17 cellular contexts compared by ENCODE assay signal in genomic region chr15:36117394-36117793, GRCh38.
"Had no signal": no experiment of that assay in that cellular context is flagged by ENCODE, and none has a peak within 500 bp of the region (broad histone marks: within the 10 kb centered on the region; RNA-seq: fewer than 3 reads in every experiment).

No MANE protein-coding gene starts in this region.

- DNase-seq: activated CD4-positive, alpha-beta T cell treated with anti-CD3 and anti-CD28 coated beads for 36 hours; activated CD4-positive, alpha-beta T cell treated with anti-CD3 and anti-CD28 coated beads, Interleukin-2, amount 50 U/mL, for 48 hours; activated gamma-delta T cell; head of caudate nucleus; kidney glomerular epithelial cell; left ventricle myocardium superior; naive B cell; retina; stimulated activated CD4-positive, alpha-beta T cell treated with anti-CD3 and anti-CD28 coated beads, Interleukin-12 subunit alpha, Interleukin-12 subunit beta, amount 100 ng/mL, for 4 hours; stimulated activated CD4-positive, alpha-beta T cell treated with anti-CD3 and anti-CD28 coated beads, Interleukin-1b, Interleukin-23, amount 100 ng/mL, for 48 hours; stimulated activated CD8-positive, alpha-beta memory T cell treated with anti-CD3 and anti-CD28 coated beads, Interleukin-4, amount 100 ng/mL, for 48 hours; stimulated activated naive CD4-positive, alpha-beta T cell treated with Interleukin-2 at 50 U/mL for 16 hours; thyroid gland had no signal

- FAIRE-seq: frontal cortex had no signal

- H3K4me1 ChIP-seq: ascending aorta, breast epithelium, thyroid gland had no signal

- H3K36me3 ChIP-seq: ascending aorta, breast epithelium, thyroid gland had no signal

- H3K4me3 ChIP-seq: ascending aorta, breast epithelium, coronary artery, thyroid gland had no signal

- H3K27me3 ChIP-seq: ascending aorta, breast epithelium, thyroid gland had no signal

- H3K9me3 ChIP-seq: ascending aorta, breast epithelium, thyroid gland had no signal

- H3K27ac ChIP-seq: ascending aorta, breast epithelium, coronary artery, thyroid gland had no signal
